Comparison of ENCODE assay signal across 9 cellular contexts in the genomic region with DNA sequence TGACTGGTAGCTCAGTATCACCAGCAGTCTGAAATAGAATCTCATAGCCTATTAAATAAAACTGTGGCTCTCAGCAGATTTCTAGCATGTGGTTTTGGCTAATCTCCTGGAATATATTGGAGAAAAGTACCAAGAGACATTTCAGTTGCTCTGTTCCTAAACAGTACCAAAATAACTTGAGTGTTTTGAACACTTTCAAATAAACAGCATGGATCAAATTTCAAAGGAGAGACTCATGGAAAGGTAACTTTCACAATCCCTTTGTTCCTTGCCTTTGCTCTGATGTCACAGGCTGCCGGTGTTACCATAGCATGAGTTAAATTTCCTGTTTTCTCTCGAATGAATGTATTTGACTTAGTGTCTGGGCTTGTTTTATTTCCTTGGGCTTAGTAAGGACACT. TPM values are rescaled to one million over a fixed set of nuclear protein-coding genes. Genes with fewer than 3 reads are reported as not detected.
DNase-seq lines count a peak whose midpoint lies in the region; ATAC-seq, FAIRE-seq and TF ChIP-seq lines count a peak whose summit lies in the region.
"Had no signal": no experiment of that assay in that cellular context is flagged by ENCODE, and none has a peak within 500 bp of the region (broad histone marks: within the 10 kb centered on the region; RNA-seq: fewer than 3 reads in every experiment).

No MANE protein-coding gene starts in this region.

- H3K36me3 ChIP-seq in H1 (ENCODE audit: control insufficient read depth in 2 of 4, insufficient read depth in 4 of 4, low read length in 3 of 4), result peaks cover 0 to 8% (median 2%) of the 10 kb centered on the region in 4 experiments; a peak in 3 of 8 replicates
- H3K36me3 ChIP-seq in trophoblast cell (ENCODE audit: control insufficient read depth in 1 of 2, insufficient read depth in 2 of 2, low read length in 2 of 2), result peaks cover 0 to 2% of the 10 kb centered on the region in 2 experiments

- H3K9ac ChIP-seq in H1 (replicated peaks in 1 of 4; ENCODE audit: extremely low read depth in 1 of 4, low read depth in 3 of 4, low read length in 3 of 4) (no peak overlapping the region), trophoblast cell (ENCODE audit: low read length) (no peak overlapping the region)

- H3K18ac ChIP-seq in H1 (ENCODE audit: extremely low read depth, low read length), result no peak overlapping the region
- H3K18ac ChIP-seq in trophoblast cell (ENCODE audit: low read length), result no peak overlapping the region

- no peak overlapping the region for H4K91ac ChIP-seq in H1 (replicated peaks; ENCODE audit: insufficient read length, low read length)
- no peak overlapping the region for H4K91ac ChIP-seq in trophoblast cell (ENCODE audit: low read depth, low read length)

- H3K4me2 ChIP-seq in H1 (ENCODE audit: insufficient read depth in 1 of 2, low read depth in 2 of 2, low read length in 2 of 2) (peak overlapping the region; percentile 16 to 37; a peak in 2 of 4 replicates), trophoblast cell (ENCODE audit: low read length) (no peak overlapping the region)

- TF ChIP-seq CTCF in H1 (IDR thresholded peaks at IDR 0.05; ENCODE audit: control extremely low read depth in 1 of 3, insufficient read depth in 1 of 3, low read depth in 1 of 3, low read length in 3 of 3), result no peak

- intact Hi-C loops in left colon (cut with DNase I, micrococcal nuclease), result no loop called here

- H3K4me3 ChIP-seq in H1 (ENCODE audit: extremely low read depth in 1 of 4, insufficient read depth in 2 of 4, low read depth in 3 of 4, low read length in 4 of 4) (peak overlapping the region in 1 of 4 experiments; percentile 33; a peak in 1 of 8 replicates), trophoblast cell (ENCODE audit: low read depth, low read length) (no peak overlapping the region)

- WGBS in H1 (ENCODE audit: extremely low coverage in 1 of 2, insufficient coverage in 1 of 2, insufficient read length in 1 of 2, insufficient replicate concordance in 2 of 2, low coverage in 1 of 2, low lambda C conversion rate in 2 of 2, missing lambda C conversion rate in 1 of 2), 2 experiments, result 85% methylated on average over 2 of the region's 2 CpGs; no CpG with 5 or more reads in 1 of the 2 experiments
- WGBS in trophoblast cell (ENCODE audit: extremely low coverage, insufficient coverage, insufficient read length), result no CpG with 5 or more reads among the region's 2 CpGs

- H3K9me3 ChIP-seq in H1 (ENCODE audit: insufficient read depth in 2 of 2, low read depth in 1 of 2, low read length in 1 of 2) (no peaks in the 10 kb centered on the region), trophoblast cell (ENCODE audit: insufficient read depth, low read depth, low read length) (no peaks in the 10 kb centered on the region)

- peaks cover 0 to 1% of the 10 kb centered on the region in 2 experiments for H4K20me1 ChIP-seq in H1 (replicated peaks in 1 of 2; ENCODE audit: control insufficient read depth in 1 of 2, insufficient read depth in 2 of 2, low read length in 2 of 2)

- H2AK5ac ChIP-seq in H1 (ENCODE audit: low read depth, low read length), result no peak overlapping the region
- H2AK5ac ChIP-seq in trophoblast cell (ENCODE audit: low read length), result no peak overlapping the region

- H3K14ac ChIP-seq in H1 (ENCODE audit: insufficient read length) (no peak overlapping the region), trophoblast cell (ENCODE audit: low read length) (no peak overlapping the region)

- H2AFZ ChIP-seq in H1 (ENCODE audit: low read length) (no peak overlapping the region), trophoblast cell (ENCODE audit: insufficient read depth, low read length, poor library complexity) (no peak overlapping the region)

- POLR2A ChIA-PET in H1 (lab: Charles Lee; ENCODE audit: partially characterized antibody), result interaction anchor here (0.7 to 1.9 kb wide), 4 partner anchors 12 to 25 kb away, joined by 3 to 8 read pairs (median 3); no protein-coding TSS in a partner anchor

- no peak overlapping the region for H4K12ac ChIP-seq in trophoblast cell (ENCODE audit: low read depth, low read length)

- no peak overlapping the region for H4K5ac ChIP-seq in H1 (ENCODE audit: insufficient read length, low read depth, low read length)

- H2BK15ac ChIP-seq in H1 (ENCODE audit: low read length), result no peak overlapping the region

- H2BK5ac ChIP-seq in H1 (ENCODE audit: low read depth, low read length) (no peak overlapping the region), trophoblast cell (ENCODE audit: low read depth, low read length, poor library complexity) (no peak overlapping the region)

- H3K23ac ChIP-seq in H1 (ENCODE audit: insufficient read length), result no peak overlapping the region
- no peak overlapping the region for H3K23ac ChIP-seq in trophoblast cell (ENCODE audit: low read length)

- no peak for ATAC-seq in left colon
- no peak for ATAC-seq in GM18520 (IDR thresholded peaks at IDR 0.05; ENCODE audit: unreplicated experiment)

- peaks cover 6% of the 10 kb centered on the region; the same call in 1 of the 2 replicates for H3K23me2 ChIP-seq in H1 (ENCODE audit: low read depth, low read length)

- no peak for TF ChIP-seq EP300 in H1 (IDR thresholded peaks at IDR 0.05; ENCODE audit: borderline replicate concordance in 1 of 2, low read depth in 2 of 2, low read length in 2 of 2)

- H2BK120ac ChIP-seq in H1 (replicated peaks; ENCODE audit: low read depth, low read length), result no peak overlapping the region
- H2BK120ac ChIP-seq in trophoblast cell (ENCODE audit: insufficient read depth, low read length, poor library complexity), result no peak overlapping the region

- H2BK20ac ChIP-seq in H1 (ENCODE audit: low read length), result no peak overlapping the region

- H3K27me3 ChIP-seq in H1 (replicated peaks in 1 of 4; ENCODE audit: control insufficient read depth in 3 of 4, extremely low read depth in 1 of 4, insufficient read depth in 3 of 4, low read length in 3 of 4), result peaks cover 0 to 3% (median 0%) of the 10 kb centered on the region in 4 experiments; a peak in 2 of 7 replicates
- no peaks in the 10 kb centered on the region for H3K27me3 ChIP-seq in trophoblast cell (ENCODE audit: insufficient read depth, low read length)

- no peaks in the 10 kb centered on the region for H3K79me1 ChIP-seq in H1 (ENCODE audit: low read depth, low read length)
- H3K79me1 ChIP-seq in trophoblast cell (ENCODE audit: low read length), result peaks cover 3% of the 10 kb centered on the region

- TF ChIP-seq RAD21 in H1 (IDR thresholded peaks at IDR 0.05 in 1 of 2, conservative IDR thresholded peaks at IDR 0.05 in 1 of 2; ENCODE audit: low read depth in 2 of 2, low read length in 2 of 2), result no peak

- H3K4ac ChIP-seq in H1 (replicated peaks; ENCODE audit: insufficient read length, low read depth, low read length) (no peak overlapping the region), trophoblast cell (ENCODE audit: low read depth, low read length) (no peak overlapping the region)

- no peak overlapping the region for H3K56ac ChIP-seq in H1 (replicated peaks; ENCODE audit: insufficient read length, low read depth, low read length)

- H2BK12ac ChIP-seq in H1 (ENCODE audit: low read depth, low read length) (no peak overlapping the region), trophoblast cell (ENCODE audit: low read length) (no peak overlapping the region)

- H3K79me2 ChIP-seq in H1 (ENCODE audit: control insufficient read depth in 1 of 2, insufficient read depth in 2 of 2, low read length in 2 of 2) (no peaks in the 10 kb centered on the region), trophoblast cell (ENCODE audit: control insufficient read depth, insufficient read depth, low read length, poor library complexity) (peaks cover 3% of the 10 kb centered on the region)

- H3K27ac ChIP-seq in H1 (ENCODE audit: low read depth, low read length) (no peak overlapping the region), trophoblast cell (ENCODE audit: low read depth, low read length) (peak overlapping the region; percentile 39)

- TF ChIP-seq POLR2A in H1 (IDR thresholded peaks at IDR 0.05; ENCODE audit: control extremely low read depth in 1 of 2, low read depth in 2 of 2, low read length in 2 of 2), result no peak

- peaks cover 0 to 6% (median 5%) of the 10 kb centered on the region in 4 experiments; a peak in 5 of 7 replicates for H3K4me1 ChIP-seq in H1 (replicated peaks in 1 of 4; ENCODE audit: control insufficient read depth in 3 of 4, insufficient read depth in 4 of 4, low read length in 3 of 4)
- H3K4me1 ChIP-seq in trophoblast cell (ENCODE audit: control insufficient read depth in 1 of 2, insufficient read depth in 2 of 2, low read length in 2 of 2), result peaks cover 4 to 6% of the 10 kb centered on the region in 2 experiments

- peak; percentile 12 for DNase-seq in ELF-1 (ENCODE audit: low read depth, low spot score)
- DNase-seq in NCI-H510A (lab: John Stamatoyannopoulos, UW), result peak; percentile 12
- no peak for DNase-seq in H1 (ENCODE audit: low read depth in 1 of 2, low spot score in 2 of 2)
- peak in 1 of 2 donors; percentile 44 for DNase-seq in trophoblast cell
- DNase-seq in left colon, result no peak
- no peak for DNase-seq in D341Med (ENCODE audit: low spot score)
- DNase-seq in T1000 (lab: John Stamatoyannopoulos, UW), result no peak
- DNase-seq: SIG-M5 had no signal

- H4K8ac ChIP-seq in H1 (ENCODE audit: extremely low read depth, insufficient read depth, low read length) (no peak overlapping the region), trophoblast cell (ENCODE audit: low read depth, low read length) (no peak overlapping the region)

- CTCF ChIA-PET in H1 (lab: Charles Lee; ENCODE audit: partially characterized antibody), result interaction anchor here (0.9 to 1.4 kb wide), 5 partner anchors 11 to 203 kb away, joined by 3 to 5 read pairs (median 3); a partner anchor contains a TSS

- FAIRE-seq in H1 (lab: Jason Lieb, UNC), result no peak

RNA-seq across cellular contexts. Expression of a gene that starts 3.4 kb away (rescaled TPM):
- 49.0 and 49.9 TPM in 2 replicates for total RNA-seq in H1 (2021; fragmentation: NEBNext Ultra II Directional; extraction: Animal tissue kit (Norgen Biotek cat#: 25700))
- polyA plus RNA-seq in H1 (2011; rRNA removed), result 52.8 and 59.1 TPM in 2 replicates
- polyA plus RNA-seq in H1 (2011; cell fraction: cytosol; rRNA removed), result 56.4 TPM
- 79.0 TPM for polyA plus RNA-seq in H1 (2011; cell fraction: nucleus; rRNA removed)
- polyA plus RNA-seq in H1 (2012, experiment 1 of 2), result 48.3 to 52.7 TPM (median 48.6 TPM) in 4 replicates
- polyA plus RNA-seq in H1 (2012, experiment 2 of 2), result 17.2 TPM
- 29.3 TPM for polyA plus RNA-seq in H1 (2013, experiment 1 of 2)
- 28.8 TPM for polyA plus RNA-seq in H1 (2013, experiment 2 of 2)
- 134 and 137 TPM in 2 replicates for polyA minus RNA-seq in H1 (2011; rRNA and poly(A)+ RNA removed)
- 53.1 TPM for polyA minus RNA-seq in H1 (2011; cell fraction: cytosol; rRNA and poly(A)+ RNA removed)
- 37.9 TPM for polyA minus RNA-seq in H1 (2011; cell fraction: nucleus; rRNA and poly(A)+ RNA removed)
- polyA plus RNA-seq in trophoblast cell (2013), result 23.7 and 24.7 TPM in 2 replicates
- total RNA-seq in left colon, result 10 to 100 TPM in 1 of 2 donors, under 1 TPM in 1; 0.85 to 18.1 TPM

RNA-seq across cellular contexts. Expression of a gene that starts 23.0 kb away (rescaled TPM):
- 6.2 and 7.2 TPM in 2 replicates for total RNA-seq in H1 (2021; fragmentation: NEBNext Ultra II Directional; extraction: Animal tissue kit (Norgen Biotek cat#: 25700))
- 8.6 and 10.0 TPM in 2 replicates for polyA plus RNA-seq in H1 (2011; rRNA removed)
- polyA plus RNA-seq in H1 (2011; cell fraction: cytosol; rRNA removed), result 7.5 TPM
- polyA plus RNA-seq in H1 (2011; cell fraction: nucleus; rRNA removed), result 25.4 TPM
- 4.8 to 7.7 TPM (median 5.9 TPM) in 4 replicates for polyA plus RNA-seq in H1 (2012, experiment 1 of 2)
- 4.3 TPM for polyA plus RNA-seq in H1 (2012, experiment 2 of 2)
- 6.5 TPM for polyA plus RNA-seq in H1 (2013, experiment 1 of 2)
- polyA plus RNA-seq in H1 (2013, experiment 2 of 2), result 6.6 TPM
- 3.1 and 5.8 TPM in 2 replicates for polyA minus RNA-seq in H1 (2011; rRNA and poly(A)+ RNA removed)
- polyA minus RNA-seq in H1 (2011; cell fraction: cytosol; rRNA and poly(A)+ RNA removed), result 8.5 TPM
- 6.1 TPM for polyA minus RNA-seq in H1 (2011; cell fraction: nucleus; rRNA and poly(A)+ RNA removed)
- 12.0 and 12.8 TPM in 2 replicates for polyA plus RNA-seq in trophoblast cell (2013)
- 10 to 100 TPM; 14.0 to 14.3 TPM for total RNA-seq in left colon

RNA-seq across cellular contexts. Expression of a gene that starts 51.3 kb away (rescaled TPM):
- total RNA-seq in H1 (2021; fragmentation: NEBNext Ultra II Directional; extraction: Animal tissue kit (Norgen Biotek cat#: 25700)), result 98.7 and 104 TPM in 2 replicates
- 17.2 and 28.1 TPM in 2 replicates for polyA plus RNA-seq in H1 (2011; rRNA removed)
- polyA plus RNA-seq in H1 (2011; cell fraction: cytosol; rRNA removed), result 38.5 TPM
- polyA plus RNA-seq in H1 (2011; cell fraction: nucleus; rRNA removed), result 31.0 TPM
- polyA plus RNA-seq in H1 (2012, experiment 1 of 2), result 67.3 to 95.8 TPM (median 76.8 TPM) in 4 replicates
- polyA plus RNA-seq in H1 (2012, experiment 2 of 2), result 24.0 TPM
- polyA plus RNA-seq in H1 (2013, experiment 1 of 2), result 47.8 TPM
- 58.5 TPM for polyA plus RNA-seq in H1 (2013, experiment 2 of 2)
- polyA minus RNA-seq in H1 (2011; rRNA and poly(A)+ RNA removed), result 34.9 and 41.9 TPM in 2 replicates
- polyA minus RNA-seq in H1 (2011; cell fraction: cytosol; rRNA and poly(A)+ RNA removed), result 23.3 TPM
- polyA minus RNA-seq in H1 (2011; cell fraction: nucleus; rRNA and poly(A)+ RNA removed), result 44.8 TPM
- 67.8 and 70.6 TPM in 2 replicates for polyA plus RNA-seq in trophoblast cell (2013)
- total RNA-seq in left colon, result 100 to 1,000 TPM; 120 to 135 TPM

Comparison
In these comparisons a context has a peak if more than half of its experiments do, and no peak if none do; other contexts are left out.
1. DNase-seq: peak in ELF-1 (single experiment) and NCI-H510A (single experiment); none in H1 (0 of 2), left colon (0 of 2), D341Med (single experiment) and T1000 (single experiment).